In genomic region chr6:149342525-149342924, GRCh38 we compare ENCODE assay signal across 10 cellular contexts. TPM values are rescaled to one million over a fixed set of nuclear protein-coding genes. Genes with fewer than 3 reads are reported as not detected.
DNase-seq lines count a peak whose midpoint lies in the region; ATAC-seq and TF ChIP-seq lines count a peak whose summit lies in the region.
"Had no signal": no experiment of that assay in that cellular context is flagged by ENCODE, and none has a peak within 500 bp of the region (broad histone marks: within the 10 kb centered on the region; RNA-seq: fewer than 3 reads in every experiment).

No MANE protein-coding gene starts in this region.

- intact Hi-C loops in cardiac septum (cut with DNase I), result no loop called here

- H4K20me1 ChIP-seq in Karpas-422 (ENCODE audit: insufficient read depth, low read depth, low read length), result peaks cover 46% of the 10 kb centered on the region

- peak overlapping the region; percentile 71 for H3K27ac Mint-ChIP-seq in T-helper 1 cell treated with Interleukin-12 subunit alpha and Interleukin-12 subunit beta and Interleukin-4 antibody, amounts not matched to agents 30 μg/mL and 1 μg/mL, for 36 hours

- peak overlapping the region; percentile 49 for H3K4me2 ChIP-seq in Karpas-422 (ENCODE audit: low read depth, low read length, poor library complexity, severe bottlenecking)

- H3K4me3 ChIP-seq in Karpas-422 (ENCODE audit: low read length) (peak overlapping the region; percentile 19), neutrophil (ENCODE audit: low read depth in 1 of 2, low read length in 1 of 2) (peak overlapping the region in 1 of 2 experiments; percentile 36)

- peaks cover 85% of the 10 kb centered on the region for H3K79me2 ChIP-seq in Karpas-422 (ENCODE audit: low read length)

- DNase-seq in T-helper 1 cell (no peak), Karpas-422 (peak; percentile 76), NCI-H2171 treated with DMSO at 0.1 percent for 48 hours (lab: John Stamatoyannopoulos, UW) (no peak), mucosa of gallbladder (ENCODE audit: low spot score) (no peak), cardiac septum (ENCODE audit: low spot score) (no peak)
- DNase-seq: activated CD8-positive, alpha-beta memory T cell treated with anti-CD3 and anti-CD28 coated beads, Interleukin-2, amount 50 U/mL, for 48 hours; NCI-H446 treated with DMSO at 0.1 percent for 48 hours had no signal

- peak overlapping the region; percentile 49 for H3K27ac ChIP-seq in Karpas-422 (ENCODE audit: low read length)
- H3K27ac ChIP-seq in neutrophil, result peak overlapping the region; percentile 78

- H3K36me3 ChIP-seq in Karpas-422 (ENCODE audit: insufficient read depth, low read length) (no peaks in the 10 kb centered on the region), neutrophil (peaks cover 5% of the 10 kb centered on the region)

- no peak for TF ChIP-seq CTCF in neutrophil (IDR thresholded peaks at IDR 0.05)

- H3K4me1 ChIP-seq in Karpas-422 (ENCODE audit: low read length) (peaks cover 39% of the 10 kb centered on the region), neutrophil (ENCODE audit: control insufficient read depth in 1 of 2, insufficient read depth in 1 of 2, low read depth in 1 of 2, low read length in 1 of 2) (peaks cover 48 to 81% of the 10 kb centered on the region in 2 experiments)

- H2AFZ ChIP-seq in Karpas-422 (ENCODE audit: low read length), result no peak overlapping the region

- H3K9me3 ChIP-seq in Karpas-422 (ENCODE audit: low read length), result no peaks in the 10 kb centered on the region
- H3K9me3 ChIP-seq in neutrophil, result no peaks in the 10 kb centered on the region

- ATAC-seq in GM21717 (IDR thresholded peaks at IDR 0.05; ENCODE audit: unreplicated experiment), result peak; percentile 82

- H3K9ac ChIP-seq in Karpas-422 (ENCODE audit: low read length), result no peak overlapping the region

- no peaks in the 10 kb centered on the region for H3K27me3 Mint-ChIP-seq in T-helper 1 cell treated with Interleukin-12 subunit alpha and Interleukin-12 subunit beta and Interleukin-4 antibody, amounts not matched to agents 30 μg/mL and 1 μg/mL, for 36 hours (ENCODE audit: low read depth)

- no peaks in the 10 kb centered on the region for H3K9me3 Mint-ChIP-seq in T-helper 1 cell treated with Interleukin-12 subunit alpha and Interleukin-12 subunit beta and Interleukin-4 antibody, amounts not matched to agents 30 μg/mL and 1 μg/mL, for 36 hours

- no peak overlapping the region for H3K4me3 Mint-ChIP-seq in T-helper 1 cell treated with Interleukin-12 subunit alpha and Interleukin-12 subunit beta and Interleukin-4 antibody, amounts not matched to agents 30 μg/mL and 1 μg/mL, for 36 hours

- peaks cover 42% of the 10 kb centered on the region for H3K36me3 Mint-ChIP-seq in T-helper 1 cell treated with Interleukin-12 subunit alpha and Interleukin-12 subunit beta and Interleukin-4 antibody, amounts not matched to agents 30 μg/mL and 1 μg/mL, for 36 hours (ENCODE audit: low read depth)

- H3K27me3 ChIP-seq in Karpas-422 (ENCODE audit: low read length) (no peaks in the 10 kb centered on the region), neutrophil (no peaks in the 10 kb centered on the region)

- H3K4me1 Mint-ChIP-seq in T-helper 1 cell treated with Interleukin-12 subunit alpha and Interleukin-12 subunit beta and Interleukin-4 antibody, amounts not matched to agents 30 μg/mL and 1 μg/mL, for 36 hours (ENCODE audit: low read depth), result peaks cover 60% of the 10 kb centered on the region

- H3K9me2 ChIP-seq in Karpas-422 (replicated peaks; ENCODE audit: insufficient read depth, low read length), result no peaks in the 10 kb centered on the region

RNA-seq across cellular contexts. Expression of gene TAB2, which starts 25.0 kb away (rescaled TPM):
- 8.3 and 23.4 TPM in 2 replicates for total RNA-seq in Karpas-422 (2014; rRNA removed; shearing (Covaris generic); ENCODE audit: low replicate concordance)
- total RNA-seq in mucosa of gallbladder (46.1 TPM), cardiac septum (49.2 TPM)

RNA-seq across cellular contexts. Expression of gene SUMO4, which starts 57.5 kb away (rescaled TPM):
- total RNA-seq in Karpas-422 (2014; rRNA removed; shearing (Covaris generic); ENCODE audit: low replicate concordance), result 2.2 and 2.4 TPM in 2 replicates
- total RNA-seq in mucosa of gallbladder, result 1.3 TPM
- total RNA-seq in cardiac septum, result 1.3 TPM
